Comparison of ENCODE assay signal across 19 cellular contexts in genomic region chr11:65057526-65057925, GRCh38. TPM values are rescaled to one million over a fixed set of nuclear protein-coding genes. Genes with fewer than 3 reads are reported as not detected.
DNase-seq lines count a peak whose midpoint lies in the region; ATAC-seq and TF ChIP-seq lines count a peak whose summit lies in the region.
"Had no signal": no experiment of that assay in that cellular context is flagged by ENCODE, and none has a peak within 500 bp of the region (broad histone marks: within the 10 kb centered on the region; RNA-seq: fewer than 3 reads in every experiment).

No MANE protein-coding gene starts in this region.

- TF ChIP-seq POLR2A in Peyer's patch (IDR thresholded peaks at IDR 0.05) = no peak

- H3K9me3 ChIP-seq in right atrium auricular region = no peaks in the 10 kb centered on the region
- H3K9me3 ChIP-seq in Peyer's patch = no peaks in the 10 kb centered on the region
- no peaks in the 10 kb centered on the region for H3K9me3 ChIP-seq in neuronal stem cell (replicated peaks in 1 of 2; ENCODE audit: control insufficient read depth in 2 of 2, insufficient read depth in 1 of 2, low read depth in 1 of 2, low read length in 2 of 2)
- H3K9me3 ChIP-seq: A549; BLaER1 treated with 17β-estradiol and CSF1 and Interleukin-3, amounts not matched to agents 10 nM and 100 nM; Caco-2 had no signal

- intact Hi-C loops in Right ventricle myocardium inferior (cut with DNase I) = no loop called here

- no peak overlapping the region for H3K23ac ChIP-seq in neuronal stem cell (ENCODE audit: low read depth, low read length, poor library complexity)

- H3K14ac ChIP-seq in neuronal stem cell (ENCODE audit: low read length) = peak overlapping the region; percentile 21

- H3K27ac ChIP-seq in right atrium auricular region (no peak overlapping the region), Peyer's patch (peak overlapping the region in 3 of 4 donors; percentile 36 to 87 (median 76)), neuronal stem cell (replicated peaks; ENCODE audit: low read length) (no peak overlapping the region), rectal smooth muscle tissue (ENCODE audit: low read depth, low read length) (no peak overlapping the region)
- H3K27ac ChIP-seq: 22Rv1; A549; BLaER1 treated with 17β-estradiol and CSF1 and Interleukin-3, amounts not matched to agents 10 nM and 100 nM; C4-2B had no signal

- no CpG with 5 or more reads among the region's 7 CpGs for WGBS in neuronal stem cell (ENCODE audit: extremely low coverage in 2 of 2, insufficient read length in 2 of 2, insufficient replicate concordance in 1 of 2), 2 donors

- DNase-seq in Right ventricle myocardium inferior (ENCODE audit: missing footprints) = peak; percentile 45
- no peak for DNase-seq in right atrium auricular region (ENCODE audit: low spot score)
- no peak for DNase-seq in Peyer's patch
- no peak for DNase-seq in neuronal stem cell (ENCODE audit: low spot score)
- no peak for DNase-seq in activated T-cell treated with anti-CD3 and anti-CD28 coated beads, Interleukin-2, amount 50 U/mL, for 48 hours
- DNase-seq: AML-193; Caco-2; Calu3; CD4-positive, alpha-beta T cell; CD8-positive, alpha-beta T cell; DMS79 treated with DMSO at 0.1 percent for 48 hours; GF-D8 had no signal

- no peak overlapping the region for H4K91ac ChIP-seq in neuronal stem cell (ENCODE audit: low read depth, low read length, poor library complexity)

- H2BK15ac ChIP-seq in neuronal stem cell (ENCODE audit: low read length) = no peak overlapping the region

- H3K27me3 ChIP-seq in right atrium auricular region = no peaks in the 10 kb centered on the region
- no peaks in the 10 kb centered on the region for H3K27me3 ChIP-seq in Peyer's patch
- H3K27me3 ChIP-seq in neuronal stem cell (ENCODE audit: control insufficient read depth in 3 of 3, insufficient read depth in 3 of 3, low read depth in 1 of 3, low read length in 3 of 3) = peaks cover 0 to 22% (median 2%) of the 10 kb centered on the region in 3 experiments
- no peaks in the 10 kb centered on the region for H3K27me3 ChIP-seq in rectal smooth muscle tissue (ENCODE audit: control insufficient read depth, insufficient read depth, low read length)
- H3K27me3 ChIP-seq: BLaER1 treated with 17β-estradiol and CSF1 and Interleukin-3, amounts not matched to agents 10 nM and 100 nM had no signal

- peak overlapping the region; percentile 90 for H2AK5ac ChIP-seq in neuronal stem cell (ENCODE audit: low read depth, low read length)

- no peak overlapping the region for H3K4me3 ChIP-seq in right atrium auricular region
- peak overlapping the region in 3 of 4 donors; percentile 27 to 58 (median 56) for H3K4me3 ChIP-seq in Peyer's patch
- no peak overlapping the region for H3K4me3 ChIP-seq in neuronal stem cell (ENCODE audit: low read length in 2 of 2)
- peak overlapping the region; percentile 8 for H3K4me3 ChIP-seq in rectal smooth muscle tissue (ENCODE audit: low read length)
- H3K4me3 ChIP-seq: A549; BLaER1 treated with 17β-estradiol and CSF1 and Interleukin-3, amounts not matched to agents 10 nM and 100 nM had no signal

- H4K8ac ChIP-seq in neuronal stem cell (ENCODE audit: low read depth, low read length) = no peak overlapping the region

- peaks cover 3% of the 10 kb centered on the region for H3K79me1 ChIP-seq in neuronal stem cell (ENCODE audit: low read depth, low read length)

- no peak overlapping the region for H2AFZ ChIP-seq in neuronal stem cell (ENCODE audit: low read length)

- H3K4me1 ChIP-seq in right atrium auricular region (no peaks in the 10 kb centered on the region), Peyer's patch (peaks cover 0 to 34% (median 7%) of the 10 kb centered on the region in 4 donors), neuronal stem cell (ENCODE audit: control insufficient read depth in 2 of 2, insufficient read depth in 1 of 2, low read depth in 1 of 2, low read length in 2 of 2) (no peaks in the 10 kb centered on the region), rectal smooth muscle tissue (ENCODE audit: control insufficient read depth, insufficient read depth, low read length) (no peaks in the 10 kb centered on the region)
- H3K4me1 ChIP-seq: A549, Caco-2 had no signal

- no peak overlapping the region for H2BK12ac ChIP-seq in neuronal stem cell (ENCODE audit: low read length)

- no peak overlapping the region for H3K9ac ChIP-seq in neuronal stem cell (ENCODE audit: low read depth, low read length, poor library complexity)
- no peak overlapping the region for H3K9ac ChIP-seq in rectal smooth muscle tissue (ENCODE audit: low read length)
- H3K9ac ChIP-seq: BLaER1 treated with 17β-estradiol and CSF1 and Interleukin-3, amounts not matched to agents 10 nM and 100 nM had no signal

- H3K4me2 ChIP-seq in neuronal stem cell (ENCODE audit: insufficient read depth, low read length, poor library complexity, severe bottlenecking) = no peak overlapping the region
- H3K4me2 ChIP-seq: A549; BLaER1 treated with 17β-estradiol and CSF1 and Interleukin-3, amounts not matched to agents 10 nM and 100 nM had no signal

- no peak for TF ChIP-seq CTCF in right atrium auricular region (IDR thresholded peaks at IDR 0.05)
- no peak for TF ChIP-seq CTCF in Peyer's patch (IDR thresholded peaks at IDR 0.05)

- ATAC-seq in Right ventricle myocardium inferior (no peak), HG02852 (IDR thresholded peaks at IDR 0.05; ENCODE audit: unreplicated experiment) (no peak)
- ATAC-seq: A549; CD8-positive, alpha-beta T cell had no signal

- H3K4ac ChIP-seq in neuronal stem cell (ENCODE audit: low read length) = no peak overlapping the region

- no peak overlapping the region for H3K18ac ChIP-seq in neuronal stem cell (ENCODE audit: low read length)

- H3K36me3 ChIP-seq in right atrium auricular region (no peaks in the 10 kb centered on the region), Peyer's patch (no peaks in the 10 kb centered on the region), neuronal stem cell (replicated peaks in 1 of 2; ENCODE audit: control insufficient read depth in 2 of 2, insufficient read depth in 2 of 2, low read length in 2 of 2) (no peaks in the 10 kb centered on the region), rectal smooth muscle tissue (ENCODE audit: control insufficient read depth, insufficient read depth, low read length) (no peaks in the 10 kb centered on the region)
- H3K36me3 ChIP-seq: BLaER1 treated with 17β-estradiol and CSF1 and Interleukin-3, amounts not matched to agents 10 nM and 100 nM had no signal

- H2BK120ac ChIP-seq in neuronal stem cell (ENCODE audit: low read depth, low read length) = peak overlapping the region; percentile 8

- H2BK5ac ChIP-seq in neuronal stem cell (ENCODE audit: low read length) = peak overlapping the region; percentile 66

RNA-seq across cellular contexts. Expression of gene NAALADL1, which starts 0.8 kb away (rescaled TPM):
- total RNA-seq in Right ventricle myocardium inferior (3.4 TPM), right atrium auricular region (10 to 100 TPM in 1 of 2 donors, 1 to 10 TPM in 1; 6.0 to 18.9 TPM), Peyer's patch (1,000 to 10,000 TPM in 2 of 4 donors, 100 to 1,000 TPM in 1, 10 to 100 TPM in 1; 40.4 to 1,241 (median 898) TPM)
- 3.3 TPM for polyA plus RNA-seq in neuronal stem cell (2013, experiment 1 of 2)
- 2.6 TPM for polyA plus RNA-seq in neuronal stem cell (2013, experiment 2 of 2)
- total RNA-seq: A172, Calu3 had no signal
- polyA plus RNA-seq: A549 had no signal

RNA-seq across cellular contexts. Expression of gene SAC3D1, which starts 16.5 kb away (rescaled TPM):
- total RNA-seq in Right ventricle myocardium inferior = 7.5 TPM
- 1 to 10 TPM; 5.4 to 6.8 TPM for total RNA-seq in right atrium auricular region
- 10 to 100 TPM; 10.9 to 21.5 (median 13.9) TPM for total RNA-seq in Peyer's patch
- 12.7 TPM for polyA plus RNA-seq in neuronal stem cell (2013, experiment 1 of 2)
- 12.4 TPM for polyA plus RNA-seq in neuronal stem cell (2013, experiment 2 of 2)

RNA-seq across cellular contexts. Expression of gene CDCA5, which starts 26.3 kb away (rescaled TPM):
- total RNA-seq in Right ventricle myocardium inferior (1.7 TPM), right atrium auricular region (under 1 TPM; 0.16 to 0.52 TPM), Peyer's patch (10 to 100 TPM in 1 of 4 donors, 1 to 10 TPM in 2, under 1 TPM in 1; 0.94 to 27.2 (median 6.4) TPM)
- polyA plus RNA-seq in neuronal stem cell (2013, experiment 1 of 2) = 31.7 TPM
- polyA plus RNA-seq in neuronal stem cell (2013, experiment 2 of 2) = 31.8 TPM

RNA-seq across cellular contexts. Expression of gene ZFPL1, which starts 26.5 kb away (rescaled TPM):
- total RNA-seq in Right ventricle myocardium inferior (25.0 TPM), right atrium auricular region (10 to 100 TPM; 26.7 to 38.4 TPM), Peyer's patch (10 to 100 TPM; 53.9 to 67.6 (median 55.5) TPM)
- 45.8 TPM for polyA plus RNA-seq in neuronal stem cell (2013, experiment 1 of 2)
- 47.0 TPM for polyA plus RNA-seq in neuronal stem cell (2013, experiment 2 of 2)

RNA-seq across cellular contexts. Expression of gene SNX15, which starts 30.3 kb away (rescaled TPM):
- total RNA-seq in Right ventricle myocardium inferior = 18.3 TPM
- 10 to 100 TPM; 19.4 to 21.8 TPM for total RNA-seq in right atrium auricular region
- 10 to 100 TPM; 15.7 to 39.0 (median 27.3) TPM for total RNA-seq in Peyer's patch
- polyA plus RNA-seq in neuronal stem cell (2013, experiment 1 of 2) = 15.9 TPM
- polyA plus RNA-seq in neuronal stem cell (2013, experiment 2 of 2) = 17.1 TPM

Comparison
In these comparisons a context has a peak if more than half of its experiments do, and no peak if none do; other contexts are left out.
1. H3K27ac ChIP-seq: peak in Peyer's patch (3 of 4); none in right atrium auricular region (0 of 2), neuronal stem cell (single experiment) and rectal smooth muscle tissue (single experiment).
2. H3K4me3 ChIP-seq: peak in Peyer's patch (3 of 4) and rectal smooth muscle tissue (single experiment); none in right atrium auricular region (0 of 2) and neuronal stem cell (0 of 2).